In genomic region chr1:209316929-209317328, GRCh38 we compare ENCODE assay signal across 1 cellular context.
TF ChIP-seq lines count a peak whose summit lies in the region.

No MANE protein-coding gene starts in this region.

TF ChIP-seq in K562, 482 proteins besides CTCF, POLR2A, EP300 and RAD21 (continued from another document):
- no peak for TF ChIP-seq ZNF407 (IDR thresholded peaks at IDR 0.05; ENCODE audit: low read depth)
- TF ChIP-seq ZBTB34 (CRISPR knock-in tag; IDR thresholded peaks at IDR 0.05) = no peak
- TF ChIP-seq RUNX1 (IDR thresholded peaks at IDR 0.05; ENCODE audit: low read depth) = no peak
- TF ChIP-seq SMARCC2 (IDR thresholded peaks at IDR 0.05; ENCODE audit: low read depth) = no peak
- no peak for TF ChIP-seq LARP7 (IDR thresholded peaks at IDR 0.05)
- TF ChIP-seq ZNF311 (CRISPR knock-in tag; IDR thresholded peaks at IDR 0.05) = no peak
- no peak for TF ChIP-seq KLF13 (tag; IDR thresholded peaks at IDR 0.05; ENCODE audit: borderline replicate concordance, low read depth)
- no peak for TF ChIP-seq HINFP (tag; conservative IDR thresholded peaks at IDR 0.05; ENCODE audit: low read depth)
- peak; percentile 62 for TF ChIP-seq RBM25 (IDR thresholded peaks at IDR 0.05; ENCODE audit: low read depth, low read length, severe bottlenecking)
TF ChIP-seq in K562: peak in this region for 2.
